Comparison of ENCODE assay signal across 13 cellular contexts in the genomic region with DNA sequence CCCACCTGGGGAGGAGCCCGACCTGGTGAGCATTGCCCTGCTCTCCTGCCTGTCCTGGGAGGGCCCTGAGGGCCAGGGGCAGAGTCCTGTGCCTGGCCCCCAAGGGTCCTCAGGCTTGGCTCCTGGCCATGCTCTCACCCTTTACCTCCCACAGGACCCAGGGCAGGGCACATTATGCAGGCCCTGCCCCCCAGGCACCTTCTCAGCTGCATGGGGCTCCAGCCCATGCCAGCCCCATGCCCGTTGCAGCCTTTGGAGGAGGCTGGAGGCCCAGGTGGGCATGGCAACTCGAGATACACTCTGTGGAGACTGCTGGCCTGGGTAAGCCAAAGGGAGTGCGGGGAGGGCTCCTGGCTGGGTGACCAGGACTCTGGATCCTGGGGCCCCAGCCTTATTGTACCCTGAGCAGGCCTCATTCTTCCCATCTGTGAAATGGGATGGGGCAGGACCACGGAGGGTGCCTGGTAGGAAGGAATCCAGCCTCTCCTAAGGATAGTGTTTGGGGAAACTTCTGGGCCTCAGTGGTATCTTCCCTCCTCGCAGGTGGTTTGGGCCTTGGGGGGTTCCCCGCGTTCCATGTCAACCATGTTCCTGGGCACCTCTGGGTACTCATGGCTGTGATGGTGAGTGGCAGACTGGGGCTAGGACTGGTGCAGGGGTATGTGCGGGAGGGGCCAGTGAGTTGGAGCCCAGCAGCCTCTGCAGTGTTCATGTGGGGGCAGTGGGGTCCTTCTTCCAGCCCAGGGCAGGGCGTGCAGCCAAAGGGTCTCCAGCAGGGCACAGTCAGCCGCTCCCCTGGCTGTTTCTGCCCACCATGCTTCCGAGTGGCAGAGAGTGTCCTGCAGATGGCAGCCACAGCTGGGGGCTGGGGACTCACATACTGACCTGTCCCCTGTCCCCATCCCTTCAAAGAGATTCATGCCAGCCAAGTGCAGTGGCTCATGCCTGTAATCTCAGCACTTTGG. TPM values are rescaled to one million over a fixed set of nuclear protein-coding genes. Genes with fewer than 3 reads are reported as not detected.
DNase-seq lines count a peak whose midpoint lies in the region; ATAC-seq and TF ChIP-seq lines count a peak whose summit lies in the region.
"Had no signal": no experiment of that assay in that cellular context is flagged by ENCODE, and none has a peak within 500 bp of the region (broad histone marks: within the 10 kb centered on the region; RNA-seq: fewer than 3 reads in every experiment).

No MANE protein-coding gene starts in this region.

- no peak for TF ChIP-seq POLR2A in spleen (IDR thresholded peaks at IDR 0.05)

- ATAC-seq in effector memory CD8-positive, alpha-beta T cell (replicated peaks), result no peak
- ATAC-seq in GM18517 (IDR thresholded peaks at IDR 0.05; ENCODE audit: unreplicated experiment), result no peak

- intact Hi-C loops in spleen (cut with DNase I; ENCODE audit: low total_unique reads), result loop anchor here (5.0 kb wide), 1 partner anchor 39 kb away; no protein-coding TSS in a partner anchor

- peaks cover 77% of the 10 kb centered on the region for H3K4me1 ChIP-seq in BLaER1
- H3K4me1 ChIP-seq in HEK293 (ENCODE audit: control insufficient read depth, insufficient read depth, low read length), result peaks cover 4% of the 10 kb centered on the region; the same call in 1 of the 2 replicates
- H3K4me1 ChIP-seq in spleen, result peaks cover 29 to 81% (median 57%) of the 10 kb centered on the region in 6 donors

- H3K4me3 Mint-ChIP-seq in effector memory CD8-positive, alpha-beta T cell, result peak overlapping the region in 1 of 2 donors; percentile 36

- peak overlapping the region; percentile 99 for H3K4me2 ChIP-seq in BLaER1

- peaks cover 98% of the 10 kb centered on the region for H3K36me3 Mint-ChIP-seq in effector memory CD8-positive, alpha-beta T cell (ENCODE audit: insufficient read depth)

- TF ChIP-seq CTCF in HEK293 (tag by site-specific recombination; IDR thresholded peaks at IDR 0.05) (no peak), spleen (IDR thresholded peaks at IDR 0.05 in 8 of 11, conservative IDR thresholded peaks at IDR 0.05 in 3 of 11) (no peak), GM13977 (IDR thresholded peaks at IDR 0.05; ENCODE audit: extremely low read depth, insufficient read depth, missing control alignments) (no peak)

- WGBS in spleen, 5 donors, result 93 to 97% (median 96%) methylated on average over 6 to 12 of the region's 12 CpGs

- H3K27ac ChIP-seq in BLaER1 (peak overlapping the region; percentile 92), HEK293 (ENCODE audit: extremely low read depth, low read depth, low read length) (no peak overlapping the region), spleen (peak overlapping the region in 5 of 8 donors; percentile 8 to 99 (median 97))

- peak overlapping the region; percentile 38 to 89 for H3K27ac Mint-ChIP-seq in effector memory CD8-positive, alpha-beta T cell

- peaks cover 54% of the 10 kb centered on the region for H4K20me1 ChIP-seq in BLaER1

- H3K4me1 Mint-ChIP-seq in effector memory CD8-positive, alpha-beta T cell (ENCODE audit: low read depth in 2 of 2), result peaks cover 16 to 26% of the 10 kb centered on the region in 2 donors

- no peaks in the 10 kb centered on the region for H3K27me3 Mint-ChIP-seq in effector memory CD8-positive, alpha-beta T cell

- H3K9me3 ChIP-seq in BLaER1 (no peaks in the 10 kb centered on the region), HEK293 (ENCODE audit: control insufficient read depth, insufficient read depth, low read depth, low read length) (no peaks in the 10 kb centered on the region), spleen (no peaks in the 10 kb centered on the region)

- in situ Hi-C loops in GM13977 (cut with MboI; ENCODE audit: low pct_unique_long_range_greater_than_20kb, low sequenced_read_pairs, unreplicated experiment), result no loop called here

- H3K4me3 ChIP-seq in BLaER1 (peak overlapping the region; percentile 55), HEK293 (ENCODE audit: low read depth, low read length) (no peak overlapping the region), spleen (no peak overlapping the region)

- DNase-seq in effector memory CD8-positive, alpha-beta T cell, result no peak
- DNase-seq in spleen, result peak; percentile 69
- DNase-seq in GM13977 (ENCODE audit: low spot score), result no peak
- no peak for DNase-seq in dermis blood vessel endothelial cell
- DNase-seq: C1 segment of cervical spinal cord, DMS53, HCEC 1CT, NCI-H1417 treated with DMSO at 0.1 percent for 48 hours, NCI-H2029, NCI-H510A had no signal

- H3K27me3 ChIP-seq in BLaER1, result no peaks in the 10 kb centered on the region
- H3K27me3 ChIP-seq in spleen (replicated peaks in 1 of 7), result no peaks in the 10 kb centered on the region

- CTCF ChIA-PET in HEK293 (lab: Yijun Ruan, JAX), result interaction anchor here (3.6 to 8.4 kb wide), 2 partner anchors 39 to 40 kb away, joined by 61 to 95 read pairs; no protein-coding TSS in a partner anchor

- peaks cover 53% of the 10 kb centered on the region for H3K36me3 ChIP-seq in BLaER1
- peaks cover 0 to 55% of the 10 kb centered on the region in 2 experiments; a peak in 1 of 3 replicates for H3K36me3 ChIP-seq in HEK293 (ENCODE audit: control insufficient read depth in 2 of 2, insufficient read depth in 1 of 2, low read length in 2 of 2)
- peaks cover 0 to 72% (median 47%) of the 10 kb centered on the region in 6 donors for H3K36me3 ChIP-seq in spleen

- POLR2A ChIA-PET in HEK293 (lab: Yijun Ruan, JAX), result no interaction called here

- H3K9ac ChIP-seq in BLaER1, result peak overlapping the region; percentile 79

- H3K9me3 Mint-ChIP-seq in effector memory CD8-positive, alpha-beta T cell, result no peaks in the 10 kb centered on the region

TF ChIP-seq in HEK293, 187 proteins besides CTCF, POLR2A, EP300 and RAD21:
- no peak for TF ChIP-seq ZNF501 (tag by site-specific recombination; IDR thresholded peaks at IDR 0.05)
- TF ChIP-seq, protein P1, sequence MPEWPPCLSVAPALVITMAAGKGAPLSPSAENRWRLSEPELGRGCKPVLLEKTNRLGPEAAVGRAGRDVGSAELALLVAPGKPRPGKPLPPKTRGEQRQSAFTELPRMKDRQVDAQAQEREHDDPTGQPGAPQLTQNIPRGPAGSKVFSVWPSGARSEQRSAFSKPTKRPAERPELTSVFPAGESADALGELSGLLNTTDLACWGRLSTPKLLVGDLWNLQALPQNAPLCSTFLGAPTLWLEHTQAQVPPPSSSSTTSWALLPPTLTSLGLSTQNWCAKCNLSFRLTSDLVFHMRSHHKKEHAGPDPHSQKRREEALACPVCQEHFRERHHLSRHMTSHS (tag by site-specific recombination; IDR thresholded peaks at IDR 0.05), result no peak
- TF ChIP-seq, protein P2, sequence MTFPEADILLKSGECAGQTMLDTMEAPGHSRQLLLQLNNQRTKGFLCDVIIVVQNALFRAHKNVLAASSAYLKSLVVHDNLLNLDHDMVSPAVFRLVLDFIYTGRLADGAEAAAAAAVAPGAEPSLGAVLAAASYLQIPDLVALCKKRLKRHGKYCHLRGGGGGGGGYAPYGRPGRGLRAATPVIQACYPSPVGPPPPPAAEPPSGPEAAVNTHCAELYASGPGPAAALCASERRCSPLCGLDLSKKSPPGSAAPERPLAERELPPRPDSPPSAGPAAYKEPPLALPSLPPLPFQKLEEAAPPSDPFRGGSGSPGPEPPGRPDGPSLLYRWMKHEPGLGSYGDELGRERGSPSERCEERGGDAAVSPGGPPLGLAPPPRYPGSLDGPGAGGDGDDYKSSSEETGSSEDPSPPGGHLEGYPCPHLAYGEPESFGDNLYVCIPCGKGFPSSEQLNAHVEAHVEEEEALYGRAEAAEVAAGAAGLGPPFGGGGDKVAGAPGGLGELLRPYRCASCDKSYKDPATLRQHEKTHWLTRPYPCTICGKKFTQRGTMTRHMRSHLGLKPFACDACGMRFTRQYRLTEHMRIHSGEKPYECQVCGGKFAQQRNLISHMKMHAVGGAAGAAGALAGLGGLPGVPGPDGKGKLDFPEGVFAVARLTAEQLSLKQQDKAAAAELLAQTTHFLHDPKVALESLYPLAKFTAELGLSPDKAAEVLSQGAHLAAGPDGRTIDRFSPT (tag by site-specific recombination; IDR thresholded peaks at IDR 0.05), result 0 out of 2 replicates have a peak, but pooled peaks have one; percentile 16
- TF ChIP-seq ZNF768 (tag by site-specific recombination; IDR thresholded peaks at IDR 0.05), result no peak
- TF ChIP-seq ZNF221 (tag by site-specific recombination; IDR thresholded peaks at IDR 0.05; ENCODE audit: borderline replicate concordance), result no peak
- no peak for TF ChIP-seq KLF9 (tag by site-specific recombination; IDR thresholded peaks at IDR 0.05; ENCODE audit: low read depth)
- no peak for TF ChIP-seq ZNF140 (tag by site-specific recombination; IDR thresholded peaks at IDR 0.05)
- TF ChIP-seq MYNN (tag by site-specific recombination; IDR thresholded peaks at IDR 0.05; ENCODE audit: borderline replicate concordance), result no peak

RNA-seq across cellular contexts. Expression of a gene that starts 14.7 kb away (rescaled TPM):
- total RNA-seq in spleen, result 10 to 100 TPM; 28.1 to 79.8 (median 41.3) TPM
- polyA plus RNA-seq in spleen, result 10 to 100 TPM; 13.5 to 28.2 (median 21.7) TPM
- 6.7 and 7.8 TPM in 2 replicates for total RNA-seq in dermis blood vessel endothelial cell
